In the genomic region with DNA sequence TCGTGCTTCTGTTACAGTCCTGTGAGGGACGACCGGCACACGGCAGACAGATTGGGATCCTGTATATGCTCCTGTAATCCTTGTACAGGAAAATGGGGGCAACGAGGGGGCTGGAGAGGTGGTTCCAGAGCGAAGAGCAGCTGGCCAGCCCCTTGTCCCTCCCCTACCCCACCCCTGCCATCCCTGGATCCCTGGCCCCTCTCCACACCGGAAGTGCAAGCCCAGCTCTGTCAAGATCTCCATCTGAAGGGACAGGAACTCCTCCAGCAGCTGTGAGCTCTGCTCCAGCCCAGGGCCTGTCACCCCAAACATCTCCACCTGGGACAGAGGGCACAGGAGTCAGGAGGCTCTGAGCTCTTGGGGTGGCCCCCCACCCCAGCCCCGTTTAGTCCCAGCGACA, we compare ENCODE assay signal across 21 cellular contexts. TPM values are rescaled to one million over a fixed set of nuclear protein-coding genes. Genes with fewer than 3 reads are reported as not detected.
"Had no signal": no experiment of that assay in that cellular context is flagged by ENCODE, and none has a peak within 500 bp of the region (broad histone marks: within the 10 kb centered on the region; RNA-seq: fewer than 3 reads in every experiment).

No MANE protein-coding gene starts in this region.

- H3K27ac ChIP-seq: left lung, neural progenitor cell, upper lobe of left lung had no signal

- H3K36me3 ChIP-seq: neural progenitor cell had no signal

- H3K4me3 ChIP-seq: left lung, lung, neural progenitor cell, upper lobe of left lung had no signal

- ATAC-seq: activated CD8-positive, alpha-beta memory T cell treated with anti-CD3 and anti-CD28 coated beads, Interleukin-2, amount 10 ng/mL, durations not matched to agents 7 days and 5 days; activated CD8-positive, alpha-beta T cell treated with anti-CD3 and anti-CD28 coated beads for 36 hours; left lung; stimulated activated naive CD8-positive, alpha-beta T cell treated with anti-CD3 and anti-CD28 coated beads, Interleukin-15, Interleukin-2, amounts not matched to agents 100 U/mL and 50 U/mL, for 24 hours had no signal

- DNase-seq: activated CD4-positive, alpha-beta T cell treated with anti-CD3 and anti-CD28 coated beads for 4 hours; activated CD4-positive, CD25-positive, alpha-beta regulatory T cell; activated CD8-positive, alpha-beta memory T cell treated with anti-CD3 and anti-CD28 coated beads, Interleukin-2, amount 10 ng/mL, durations not matched to agents 7 days and 5 days; activated CD8-positive, alpha-beta T cell treated with anti-CD3 and anti-CD28 coated beads for 36 hours; activated effector memory CD4-positive, alpha-beta T cell treated with anti-CD3 and anti-CD28 coated beads, Interleukin-2, amount 50 U/mL, for 16 hours; activated naive CD4-positive, alpha-beta T cell treated with anti-CD3 and anti-CD28 coated beads, Interleukin-2, amount 10 ng/mL, durations not matched to agents 7 days and 5 days; activated T-cell treated with anti-CD3 and anti-CD28 coated beads for 4 hours; amygdala; naive B cell; retina; stimulated activated CD4-positive, alpha-beta T cell treated with anti-CD3 and anti-CD28 coated beads, Interleukin-4, amount 100 ng/mL, for 24 hours; stimulated activated naive CD8-positive, alpha-beta T cell treated with anti-CD3 and anti-CD28 coated beads, Interleukin-15, Interleukin-2, amounts not matched to agents 100 U/mL and 50 U/mL, for 24 hours; T1000; upper lobe of left lung had no signal

- H3K27me3 ChIP-seq: neural progenitor cell, upper lobe of left lung had no signal

- H3K4me1 ChIP-seq: left lung, neural progenitor cell, upper lobe of left lung had no signal

- H3K9me3 ChIP-seq: left lung, upper lobe of left lung had no signal

RNA-seq across cellular contexts. Expression of a gene that starts 5.5 kb away (rescaled TPM):
- total RNA-seq: bronchial epithelial cell, epithelial cell of proximal tubule, fibroblast of villous mesenchyme, left lung, mesenteric fat pad had no signal
